Comparison of ENCODE assay signal across 1 cellular context in genomic region chr16:74563828-74564263, GRCh38.
TF ChIP-seq lines count a peak whose summit lies in the region.

No MANE protein-coding gene starts in this region.

TF ChIP-seq in SK-N-SH treated with all-trans-retinoic acid at 6 μM for 48 hours, 23 proteins besides CTCF, POLR2A, EP300 and RAD21 (continued from another document):
- TF ChIP-seq BACH2 (CRISPR knock-in tag; IDR thresholded peaks at IDR 0.05; ENCODE audit: borderline replicate concordance) (no peak), POU6F1 (CRISPR knock-in tag; IDR thresholded peaks at IDR 0.05; ENCODE audit: borderline replicate concordance, low read depth) (no peak)
